Comparison of ENCODE assay signal across 27 cellular contexts in genomic region chr18:8814206-8814605, GRCh38.
A peak's percentile ranks its signal among the peaks of the same experiment; 100 is the strongest.
DNase-seq lines count a peak whose midpoint lies in the region; ATAC-seq, FAIRE-seq and TF ChIP-seq lines count a peak whose summit lies in the region.
"Had no signal": no experiment of that assay in that cellular context is flagged by ENCODE, and none has a peak within 500 bp of the region (broad histone marks: within the 10 kb centered on the region; RNA-seq: fewer than 3 reads in every experiment).

No MANE protein-coding gene starts in this region.

- CTCF ChIA-PET in CD8-positive, alpha-beta memory T cell (lab: Charles Lee): no interaction called here

- no peak overlapping the region for H2AFZ ChIP-seq in astrocyte (ENCODE audit: low read depth, low read length)
- H2AFZ ChIP-seq: neural progenitor cell had no signal

- peak overlapping the region; percentile 4 for H3K27ac Mint-ChIP-seq in astrocyte (ENCODE audit: unreplicated experiment)
- H3K27ac Mint-ChIP-seq in CD8-positive, alpha-beta memory T cell: no peak overlapping the region
- H3K27ac Mint-ChIP-seq: activated naive CD4-positive, alpha-beta T cell treated with anti-CD3 and anti-CD28 coated beads, Interleukin-2, amount 50 U/mL, for 72 hours; neural progenitor cell had no signal

- no peaks in the 10 kb centered on the region for H3K9me3 ChIP-seq in astrocyte (ENCODE audit: insufficient read depth, low read depth, low read length)
- H3K9me3 ChIP-seq in CD8-positive, alpha-beta memory T cell (ENCODE audit: low read length): no peaks in the 10 kb centered on the region
- H3K9me3 ChIP-seq: BE2C, breast epithelium, HAP-1, lower lobe of right lung, thoracic aorta had no signal

- no peaks in the 10 kb centered on the region for H3K27me3 ChIP-seq in astrocyte (ENCODE audit: insufficient read depth, low read length)
- H3K27me3 ChIP-seq in CD8-positive, alpha-beta memory T cell (ENCODE audit: insufficient read depth, low read length, poor library complexity, severe bottlenecking): no peaks in the 10 kb centered on the region
- H3K27me3 ChIP-seq: BE2C, breast epithelium, neural progenitor cell had no signal

- peak; percentile 22 for DNase-seq in cardiac septum (ENCODE audit: low spot score)
- no peak for DNase-seq in left ventricle myocardium superior
- DNase-seq in astrocyte (ENCODE audit: low read depth): peak; percentile 92
- peak; percentile 92 for DNase-seq in fibroblast of the aortic adventitia (ENCODE audit: low read depth)
- DNase-seq in CD8-positive, alpha-beta memory T cell: no peak
- DNase-seq in NCI-H774 (lab: John Stamatoyannopoulos, UW): no peak
- no peak for DNase-seq in stimulated activated CD4-positive, alpha-beta T cell treated with anti-CD3 and anti-CD28 coated beads, Interleukin-1b, Interleukin-23, amount 100 ng/mL, for 48 hours
- DNase-seq: BE2C; cortex of kidney; foreskin melanocyte; hippocampal formation; lower lobe of right lung; MM.1S; NCI-H1436; NCI-H526; stimulated activated CD4-positive, alpha-beta T cell treated with anti-CD3 and anti-CD28 coated beads, Interleukin-4, amount 100 ng/mL, for 1 hour; stimulated activated naive CD4-positive, alpha-beta T cell treated with Interleukin-2 at 50 U/mL for 16 hours; T-helper 2 cell had no signal

- no peaks in the 10 kb centered on the region for H3K27me3 Mint-ChIP-seq in astrocyte (ENCODE audit: low read depth, unreplicated experiment)
- H3K27me3 Mint-ChIP-seq in CD8-positive, alpha-beta memory T cell: peaks cover 0 to 3% of the 10 kb centered on the region in 2 donors

- peaks cover 25% of the 10 kb centered on the region for H3K4me1 Mint-ChIP-seq in astrocyte (ENCODE audit: low read depth, unreplicated experiment)
- peaks cover 8 to 20% (median 12%) of the 10 kb centered on the region in 3 donors for H3K4me1 Mint-ChIP-seq in CD8-positive, alpha-beta memory T cell

- intact Hi-C loops in cardiac septum (cut with DNase I) (no loop called here), left ventricle myocardium superior (cut with micrococcal nuclease) (no loop called here)

- no peaks in the 10 kb centered on the region for H3K79me2 ChIP-seq in astrocyte (ENCODE audit: insufficient read depth, low read length)

- peaks cover 22% of the 10 kb centered on the region for H3K36me3 Mint-ChIP-seq in astrocyte (ENCODE audit: low read depth, unreplicated experiment)
- peaks cover 0 to 6% (median 0%) of the 10 kb centered on the region in 3 donors for H3K36me3 Mint-ChIP-seq in CD8-positive, alpha-beta memory T cell
- H3K36me3 Mint-ChIP-seq: activated naive CD4-positive, alpha-beta T cell treated with anti-CD3 and anti-CD28 coated beads, Interleukin-2, amount 50 U/mL, for 72 hours had no signal

- peak overlapping the region; percentile 72 for H3K4me2 ChIP-seq in astrocyte (ENCODE audit: low read length)
- H3K4me2 ChIP-seq: neural progenitor cell, smooth muscle cell had no signal

- peak overlapping the region; percentile 17 for H3K9ac ChIP-seq in astrocyte (ENCODE audit: low read length)
- H3K9ac ChIP-seq: neural progenitor cell had no signal

- no peaks in the 10 kb centered on the region for H4K20me1 ChIP-seq in astrocyte (ENCODE audit: insufficient read depth, low read length)

- H3K27ac ChIP-seq in astrocyte (ENCODE audit: low read depth, low read length): peak overlapping the region; percentile 56
- H3K27ac ChIP-seq in CD8-positive, alpha-beta memory T cell (ENCODE audit: low read depth, low read length): no peak overlapping the region
- H3K27ac ChIP-seq: 22Rv1, breast epithelium, lower lobe of right lung, neural progenitor cell, thoracic aorta, VCaP had no signal

- no peak overlapping the region for H3K4me3 ChIP-seq in astrocyte (ENCODE audit: insufficient read depth, low read depth, low read length)
- no peak overlapping the region for H3K4me3 ChIP-seq in fibroblast of the aortic adventitia (ENCODE audit: low read depth, low read length)
- H3K4me3 ChIP-seq in CD8-positive, alpha-beta memory T cell (ENCODE audit: low read length): no peak overlapping the region
- H3K4me3 ChIP-seq: breast epithelium, HAP-1, lower lobe of right lung, neural progenitor cell, smooth muscle cell, thoracic aorta had no signal

- peaks cover 33% of the 10 kb centered on the region for H3K4me1 ChIP-seq in astrocyte (ENCODE audit: insufficient read depth, low read length)
- H3K4me1 ChIP-seq in CD8-positive, alpha-beta memory T cell (ENCODE audit: insufficient read depth, low read length): peaks cover 3% of the 10 kb centered on the region
- H3K4me1 ChIP-seq: BE2C, breast epithelium, HAP-1, lower lobe of right lung, neural progenitor cell had no signal

- ATAC-seq in left ventricle myocardium superior (no peak), HG03469 (IDR thresholded peaks at IDR 0.05; ENCODE audit: unreplicated experiment) (no peak)
- ATAC-seq: activated naive CD4-positive, alpha-beta T cell treated with anti-CD3 and anti-CD28 coated beads, Interleukin-2, amount 50 U/mL, for 72 hours; lower lobe of right lung had no signal

- POLR2A ChIA-PET in CD8-positive, alpha-beta memory T cell (lab: Charles Lee): no interaction called here

- peak; percentile 68 for FAIRE-seq in astrocyte (lab: Jason Lieb, UNC)

- no peak overlapping the region for H3K4me3 Mint-ChIP-seq in astrocyte (ENCODE audit: unreplicated experiment)
- no peak overlapping the region for H3K4me3 Mint-ChIP-seq in CD8-positive, alpha-beta memory T cell
- H3K4me3 Mint-ChIP-seq: neural progenitor cell had no signal

- H3K9me3 Mint-ChIP-seq in astrocyte (ENCODE audit: unreplicated experiment): no peaks in the 10 kb centered on the region
- peaks cover 0 to 2% (median 0%) of the 10 kb centered on the region in 5 donors for H3K9me3 Mint-ChIP-seq in CD8-positive, alpha-beta memory T cell
- H3K9me3 Mint-ChIP-seq: activated naive CD4-positive, alpha-beta T cell treated with anti-CD3 and anti-CD28 coated beads, Interleukin-2, amount 50 U/mL, for 72 hours; neural progenitor cell had no signal

- no peak for TF ChIP-seq CTCF in astrocyte (IDR thresholded peaks at IDR 0.05; ENCODE audit: insufficient read depth, low read depth, low read length)
- no peak for TF ChIP-seq CTCF in fibroblast of the aortic adventitia (IDR thresholded peaks at IDR 0.05; ENCODE audit: insufficient read depth, low read length)

- peaks cover 27% of the 10 kb centered on the region for H3K36me3 ChIP-seq in astrocyte (ENCODE audit: insufficient read depth, low read length)
- H3K36me3 ChIP-seq in CD8-positive, alpha-beta memory T cell (ENCODE audit: insufficient read depth, low read length): no peaks in the 10 kb centered on the region
- H3K36me3 ChIP-seq: BE2C, breast epithelium, HAP-1, thoracic aorta had no signal

Comparison
In these comparisons a context has a peak if more than half of its experiments do, and no peak if none do; other contexts are left out.
1. DNase-seq: peak in cardiac septum (single experiment), astrocyte (single experiment) and fibroblast of the aortic adventitia (single experiment); none in left ventricle myocardium superior (single experiment), CD8-positive, alpha-beta memory T cell (0 of 5), NCI-H774 (single experiment) and stimulated activated CD4-positive, alpha-beta T cell treated with anti-CD3 and anti-CD28 coated beads, Interleukin-1b, Interleukin-23, amount 100 ng/mL, for 48 hours (single experiment).